Comparison of ENCODE assay signal across 2 cellular contexts in genomic region chr10:6145979-6146432, GRCh38.
TF ChIP-seq lines count a peak whose summit lies in the region.

No MANE protein-coding gene starts in this region.

TF ChIP-seq in SK-N-SH, 30 proteins besides CTCF, POLR2A, EP300 and RAD21:
- TF ChIP-seq, protein P1, sequence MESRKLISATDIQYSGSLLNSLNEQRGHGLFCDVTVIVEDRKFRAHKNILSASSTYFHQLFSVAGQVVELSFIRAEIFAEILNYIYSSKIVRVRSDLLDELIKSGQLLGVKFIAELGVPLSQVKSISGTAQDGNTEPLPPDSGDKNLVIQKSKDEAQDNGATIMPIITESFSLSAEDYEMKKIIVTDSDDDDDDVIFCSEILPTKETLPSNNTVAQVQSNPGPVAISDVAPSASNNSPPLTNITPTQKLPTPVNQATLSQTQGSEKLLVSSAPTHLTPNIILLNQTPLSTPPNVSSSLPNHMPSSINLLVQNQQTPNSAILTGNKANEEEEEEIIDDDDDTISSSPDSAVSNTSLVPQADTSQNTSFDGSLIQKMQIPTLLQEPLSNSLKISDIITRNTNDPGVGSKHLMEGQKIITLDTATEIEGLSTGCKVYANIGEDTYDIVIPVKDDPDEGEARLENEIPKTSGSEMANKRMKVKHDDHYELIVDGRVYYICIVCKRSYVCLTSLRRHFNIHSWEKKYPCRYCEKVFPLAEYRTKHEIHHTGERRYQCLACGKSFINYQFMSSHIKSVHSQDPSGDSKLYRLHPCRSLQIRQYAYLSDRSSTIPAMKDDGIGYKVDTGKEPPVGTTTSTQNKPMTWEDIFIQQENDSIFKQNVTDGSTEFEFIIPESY (IDR thresholded peaks at IDR 0.05; ENCODE audit: borderline replicate concordance, low read depth), result no peak
- no peak for TF ChIP-seq ELF1 (IDR thresholded peaks at IDR 0.05)

TF ChIP-seq in SK-N-SH treated with all-trans-retinoic acid at 6 μM for 48 hours, 23 proteins besides CTCF, POLR2A, EP300 and RAD21:
- TF ChIP-seq BACH2 (CRISPR knock-in tag; IDR thresholded peaks at IDR 0.05; ENCODE audit: borderline replicate concordance) (no peak), GLIS3 (CRISPR knock-in tag; IDR thresholded peaks at IDR 0.05) (no peak), PATZ1 (CRISPR knock-in tag; IDR thresholded peaks at IDR 0.05; ENCODE audit: borderline replicate concordance) (no peak), OSR1 (CRISPR knock-in tag; IDR thresholded peaks at IDR 0.05) (no peak), PPARA (CRISPR knock-in tag; IDR thresholded peaks at IDR 0.05; ENCODE audit: borderline replicate concordance) (no peak), TOX (CRISPR knock-in tag; IDR thresholded peaks at IDR 0.05; ENCODE audit: borderline replicate concordance) (no peak), ZFP3 (CRISPR knock-in tag; IDR thresholded peaks at IDR 0.05) (no peak), ZFP30 (CRISPR knock-in tag; IDR thresholded peaks at IDR 0.05) (no peak), TSHZ2 (CRISPR knock-in tag; IDR thresholded peaks at IDR 0.05) (no peak), ZNF565 (CRISPR knock-in tag; conservative IDR thresholded peaks at IDR 0.05; ENCODE audit: low read depth) (no peak), ZNF70 (CRISPR knock-in tag; IDR thresholded peaks at IDR 0.05) (no peak), ISL1 (CRISPR knock-in tag; IDR thresholded peaks at IDR 0.05) (no peak), ZNF8 (CRISPR knock-in tag; IDR thresholded peaks at IDR 0.05) (no peak), SNAI2 (CRISPR knock-in tag; IDR thresholded peaks at IDR 0.05) (no peak), ZC3H10 (CRISPR knock-in tag; IDR thresholded peaks at IDR 0.05) (no peak)
- TF ChIP-seq, protein P2, sequence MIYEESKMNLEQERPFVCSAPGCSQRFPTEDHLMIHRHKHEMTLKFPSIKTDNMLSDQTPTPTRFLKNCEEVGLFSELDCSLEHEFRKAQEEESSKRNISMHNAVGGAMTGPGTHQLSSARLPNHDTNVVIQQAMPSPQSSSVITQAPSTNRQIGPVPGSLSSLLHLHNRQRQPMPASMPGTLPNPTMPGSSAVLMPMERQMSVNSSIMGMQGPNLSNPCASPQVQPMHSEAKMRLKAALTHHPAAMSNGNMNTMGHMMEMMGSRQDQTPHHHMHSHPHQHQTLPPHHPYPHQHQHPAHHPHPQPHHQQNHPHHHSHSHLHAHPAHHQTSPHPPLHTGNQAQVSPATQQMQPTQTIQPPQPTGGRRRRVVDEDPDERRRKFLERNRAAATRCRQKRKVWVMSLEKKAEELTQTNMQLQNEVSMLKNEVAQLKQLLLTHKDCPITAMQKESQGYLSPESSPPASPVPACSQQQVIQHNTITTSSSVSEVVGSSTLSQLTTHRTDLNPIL (CRISPR knock-in tag; IDR thresholded peaks at IDR 0.05; ENCODE audit: low read depth), result no peak
- TF ChIP-seq, protein P3, sequence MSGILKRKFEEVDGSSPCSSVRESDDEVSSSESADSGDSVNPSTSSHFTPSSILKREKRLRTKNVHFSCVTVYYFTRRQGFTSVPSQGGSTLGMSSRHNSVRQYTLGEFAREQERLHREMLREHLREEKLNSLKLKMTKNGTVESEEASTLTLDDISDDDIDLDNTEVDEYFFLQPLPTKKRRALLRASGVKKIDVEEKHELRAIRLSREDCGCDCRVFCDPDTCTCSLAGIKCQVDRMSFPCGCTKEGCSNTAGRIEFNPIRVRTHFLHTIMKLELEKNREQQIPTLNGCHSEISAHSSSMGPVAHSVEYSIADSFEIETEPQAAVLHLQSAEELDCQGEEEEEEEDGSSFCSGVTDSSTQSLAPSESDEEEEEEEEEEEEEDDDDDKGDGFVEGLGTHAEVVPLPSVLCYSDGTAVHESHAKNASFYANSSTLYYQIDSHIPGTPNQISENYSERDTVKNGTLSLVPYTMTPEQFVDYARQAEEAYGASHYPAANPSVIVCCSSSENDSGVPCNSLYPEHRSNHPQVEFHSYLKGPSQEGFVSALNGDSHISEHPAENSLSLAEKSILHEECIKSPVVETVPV (CRISPR knock-in tag; IDR thresholded peaks at IDR 0.05), result no peak
- TF ChIP-seq, protein P4, sequence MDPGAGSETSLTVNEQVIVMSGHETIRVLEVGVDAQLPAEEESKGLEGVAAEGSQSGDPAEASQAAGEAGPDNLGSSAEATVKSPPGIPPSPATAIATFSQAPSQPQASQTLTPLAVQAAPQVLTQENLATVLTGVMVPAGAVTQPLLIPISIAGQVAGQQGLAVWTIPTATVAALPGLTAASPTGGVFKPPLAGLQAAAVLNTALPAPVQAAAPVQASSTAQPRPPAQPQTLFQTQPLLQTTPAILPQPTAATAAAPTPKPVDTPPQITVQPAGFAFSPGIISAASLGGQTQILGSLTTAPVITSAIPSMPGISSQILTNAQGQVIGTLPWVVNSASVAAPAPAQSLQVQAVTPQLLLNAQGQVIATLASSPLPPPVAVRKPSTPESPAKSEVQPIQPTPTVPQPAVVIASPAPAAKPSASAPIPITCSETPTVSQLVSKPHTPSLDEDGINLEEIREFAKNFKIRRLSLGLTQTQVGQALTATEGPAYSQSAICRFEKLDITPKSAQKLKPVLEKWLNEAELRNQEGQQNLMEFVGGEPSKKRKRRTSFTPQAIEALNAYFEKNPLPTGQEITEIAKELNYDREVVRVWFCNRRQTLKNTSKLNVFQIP (CRISPR knock-in tag; IDR thresholded peaks at IDR 0.05; ENCODE audit: borderline replicate concordance, low read depth), result no peak
